In genomic region chr5:157917909-157918809, GRCh38 we compare ENCODE assay signal across 8 cellular contexts. TPM values are rescaled to one million over a fixed set of nuclear protein-coding genes. Genes with fewer than 3 reads are reported as not detected.
A peak's percentile ranks its signal among the peaks of the same experiment; 100 is the strongest.
DNase-seq lines count a peak whose midpoint lies in the region; ATAC-seq and TF ChIP-seq lines count a peak whose summit lies in the region.

No MANE protein-coding gene starts in this region.

- intact Hi-C loops in tibial artery (cut with DNase I; ENCODE audit: low total_unique reads), result no loop called here

- CTCF ChIA-PET in activated CD8-positive, alpha-beta memory T cell treated with anti-CD3 and anti-CD28 coated beads, Interleukin-2, amount 10 ng/mL, durations not matched to agents 7 days and 5 days (lab: Charles Lee), result interaction anchor here (0.6 to 1.8 kb wide), 7 partner anchors 10 to 99 kb away, joined by 3 to 4 read pairs (median 3); partner anchors contain the start of gene CLINT1

- H3K27me3 ChIP-seq in esophagus (ENCODE audit: control insufficient read depth in 1 of 2, insufficient read depth in 2 of 2, low read length in 2 of 2) (no peaks in the 10 kb centered on the region), tibial artery (no peaks in the 10 kb centered on the region)

- H3K4me1 ChIP-seq in esophagus (ENCODE audit: control insufficient read depth in 2 of 2, insufficient read depth in 2 of 2, low read length in 1 of 2) (peaks cover 5 to 7% of the 10 kb centered on the region in 2 donors), tibial artery (peaks cover 0 to 24% (median 16%) of the 10 kb centered on the region in 4 donors)

- H3K9me3 Mint-ChIP-seq in activated CD8-positive, alpha-beta memory T cell treated with anti-CD3 and anti-CD28 coated beads, Interleukin-2, amount 10 ng/mL, durations not matched to agents 7 days and 5 days (ENCODE audit: low read depth), result no peaks in the 10 kb centered on the region
- no peaks in the 10 kb centered on the region for H3K9me3 Mint-ChIP-seq in nephron progenitor cell

- no peak overlapping the region for H3K4me3 Mint-ChIP-seq in activated CD8-positive, alpha-beta memory T cell treated with anti-CD3 and anti-CD28 coated beads, Interleukin-2, amount 10 ng/mL, durations not matched to agents 7 days and 5 days
- no peak overlapping the region for H3K4me3 Mint-ChIP-seq in nephron progenitor cell

- WGBS in esophagus, 2 donors, result 44 to 53% methylated on average over 8 of the region's 8 CpGs

- H3K36me3 Mint-ChIP-seq in activated CD8-positive, alpha-beta memory T cell treated with anti-CD3 and anti-CD28 coated beads, Interleukin-2, amount 10 ng/mL, durations not matched to agents 7 days and 5 days, result no peaks in the 10 kb centered on the region
- no peaks in the 10 kb centered on the region for H3K36me3 Mint-ChIP-seq in nephron progenitor cell (ENCODE audit: low read depth)

- H3K9me3 ChIP-seq in esophagus (ENCODE audit: control insufficient read depth in 2 of 2, insufficient read depth in 1 of 2, low read depth in 1 of 2, low read length in 1 of 2) (no peaks in the 10 kb centered on the region), tibial artery (no peaks in the 10 kb centered on the region)

- peaks cover 26% of the 10 kb centered on the region for H3K4me1 Mint-ChIP-seq in activated CD8-positive, alpha-beta memory T cell treated with anti-CD3 and anti-CD28 coated beads, Interleukin-2, amount 10 ng/mL, durations not matched to agents 7 days and 5 days
- H3K4me1 Mint-ChIP-seq in nephron progenitor cell, result peaks cover 47% of the 10 kb centered on the region

- H3K27ac Mint-ChIP-seq in activated CD8-positive, alpha-beta memory T cell treated with anti-CD3 and anti-CD28 coated beads, Interleukin-2, amount 10 ng/mL, durations not matched to agents 7 days and 5 days, result no peak overlapping the region
- no peak overlapping the region for H3K27ac Mint-ChIP-seq in nephron progenitor cell

- peak; percentile 62 for TF ChIP-seq CTCF in GM12865 (IDR thresholded peaks at IDR 0.05; ENCODE audit: insufficient read depth, low read depth, low read length, missing control alignments)
- peak; percentile 41 for TF ChIP-seq CTCF in nephron progenitor cell (IDR thresholded peaks at IDR 0.05)
- peak in 1 of 2 experiments; percentile 30 for TF ChIP-seq CTCF in tibial artery (IDR thresholded peaks at IDR 0.05)

- H3K4me3 ChIP-seq in GM12865 (ENCODE audit: low read depth, low read length) (no peak overlapping the region), esophagus (ENCODE audit: low read depth in 1 of 2, low read length in 2 of 2) (no peak overlapping the region), tibial artery (no peak overlapping the region)

- H3K36me3 ChIP-seq in esophagus (ENCODE audit: control insufficient read depth in 2 of 2, insufficient read depth in 2 of 2, low read length in 1 of 2), result no peaks in the 10 kb centered on the region
- no peaks in the 10 kb centered on the region for H3K36me3 ChIP-seq in tibial artery

- ATAC-seq in HG02840 (IDR thresholded peaks at IDR 0.05; ENCODE audit: low FRiP score, unreplicated experiment) (peak; percentile 62), GM21737 (IDR thresholded peaks at IDR 0.05; ENCODE audit: unreplicated experiment) (no peak)
- ATAC-seq in activated CD8-positive, alpha-beta memory T cell treated with anti-CD3 and anti-CD28 coated beads, Interleukin-2, amount 10 ng/mL, durations not matched to agents 7 days and 5 days, result peak; percentile 88

- DNase-seq in GM12865 (ENCODE audit: low read depth), result peak; percentile 78
- DNase-seq in NCI-H82 treated with DMSO at 0.1 percent for 48 hours (lab: John Stamatoyannopoulos, UW; ENCODE audit: unreplicated experiment), result peak; percentile 51
- peak; percentile 81 for DNase-seq in activated CD8-positive, alpha-beta memory T cell treated with anti-CD3 and anti-CD28 coated beads, Interleukin-2, amount 10 ng/mL, durations not matched to agents 7 days and 5 days
- peak; percentile 43 for DNase-seq in nephron progenitor cell
- DNase-seq in tibial artery, result peak; percentile 54 to 69

- H3K27ac ChIP-seq in esophagus (ENCODE audit: low read depth in 2 of 2, low read length in 1 of 2), result peak overlapping the region; percentile 74 to 90
- H3K27ac ChIP-seq in tibial artery, result no peak overlapping the region

- no peaks in the 10 kb centered on the region for H3K27me3 Mint-ChIP-seq in activated CD8-positive, alpha-beta memory T cell treated with anti-CD3 and anti-CD28 coated beads, Interleukin-2, amount 10 ng/mL, durations not matched to agents 7 days and 5 days
- peaks cover 6% of the 10 kb centered on the region for H3K27me3 Mint-ChIP-seq in nephron progenitor cell (ENCODE audit: low read depth, poor library complexity)

RNA-seq across cellular contexts. Expression of gene CLINT1, which starts 59.2 kb away (rescaled TPM):
- 10 to 100 TPM; 48.4 to 56.6 TPM for total RNA-seq in activated CD8-positive, alpha-beta memory T cell treated with anti-CD3 and anti-CD28 coated beads, Interleukin-2, amount 10 ng/mL, durations not matched to agents 7 days and 5 days
- polyA plus RNA-seq in esophagus, result 10 to 100 TPM; 59.1 to 75.2 TPM

Comparison
In these comparisons a context has a peak if more than half of its experiments do, and no peak if none do; other contexts are left out.
1. H3K27ac ChIP-seq: peak in esophagus (2 of 2); none in tibial artery (0 of 2).
2. Peak in every context shown above with its lines, with median percentiles within 50 percentile points of each other: DNase-seq.